In genomic region chr3:149879872-149880271, GRCh38 we compare ENCODE assay signal across 10 cellular contexts.
DNase-seq lines count a peak whose midpoint lies in the region; ATAC-seq, FAIRE-seq and TF ChIP-seq lines count a peak whose summit lies in the region.
"Had no signal": no experiment of that assay in that cellular context is flagged by ENCODE, and none has a peak within 500 bp of the region (broad histone marks: within the 10 kb centered on the region; RNA-seq: fewer than 3 reads in every experiment).

No MANE protein-coding gene starts in this region.

- no peak for ATAC-seq in HG02610 (IDR thresholded peaks at IDR 0.05; ENCODE audit: unreplicated experiment)

- H3K36me3 Mint-ChIP-seq in endothelial cell (ENCODE audit: low read depth, unreplicated experiment), result peaks cover 7% of the 10 kb centered on the region
- H3K36me3 Mint-ChIP-seq in mesothelial cell of epicardium, result peaks cover 14% of the 10 kb centered on the region

- no peak overlapping the region for H3K4me3 ChIP-seq in uterus

- DNase-seq in activated T-cell treated with anti-CD3 and anti-CD28 coated beads for 1 hour (ENCODE audit: low read depth) (peak; percentile 2), activated T-cell treated with anti-CD3 and anti-CD28 coated beads for 4 hours (no peak), HTR-8/SVneo (ENCODE audit: insufficient read length, low spot score) (peak; percentile 45), SK-MEL-5 (ENCODE audit: low read depth, low spot score) (peak; percentile 82), endothelial cell (ENCODE audit: low spot score) (peak; percentile 67), mesothelial cell of epicardium (ENCODE audit: low spot score in 2 of 2, unreplicated experiment in 2 of 2) (peak; percentile 33 to 64), uterus (peak; percentile 31 to 36)
- DNase-seq: activated naive CD8-positive, alpha-beta T cell treated with anti-CD3 and anti-CD28 coated beads, Interleukin-2, amount 10 ng/mL, durations not matched to agents 7 days and 5 days; DND-41 had no signal

- FAIRE-seq in HTR-8/SVneo (lab: Jason Lieb, UNC), result no peak

- no peak overlapping the region for H3K4me3 Mint-ChIP-seq in endothelial cell (ENCODE audit: unreplicated experiment)
- H3K4me3 Mint-ChIP-seq in mesothelial cell of epicardium, result no peak overlapping the region
- H3K4me3 Mint-ChIP-seq: activated naive CD8-positive, alpha-beta T cell treated with anti-CD3 and anti-CD28 coated beads, Interleukin-2, amount 10 ng/mL, durations not matched to agents 7 days and 5 days had no signal

- intact Hi-C loops in uterus (cut with DNase I; ENCODE audit: low total_unique reads), result no loop called here

- no peak overlapping the region for H3K27ac Mint-ChIP-seq in endothelial cell (ENCODE audit: unreplicated experiment)
- H3K27ac Mint-ChIP-seq in mesothelial cell of epicardium, result no peak overlapping the region
- H3K27ac Mint-ChIP-seq: activated naive CD8-positive, alpha-beta T cell treated with anti-CD3 and anti-CD28 coated beads, Interleukin-2, amount 10 ng/mL, durations not matched to agents 7 days and 5 days had no signal

- H3K4me1 ChIP-seq in uterus, result peaks cover 0 to 3% of the 10 kb centered on the region in 2 donors

- H3K27ac ChIP-seq in uterus, result no peak overlapping the region

- TF ChIP-seq CTCF in endothelial cell (IDR thresholded peaks at IDR 0.05; ENCODE audit: unreplicated experiment) (peak; percentile 62), mesothelial cell of epicardium (IDR thresholded peaks at IDR 0.05; ENCODE audit: unreplicated experiment) (no peak), uterus (IDR thresholded peaks at IDR 0.05) (peak; percentile 24 to 48 (median 38))

- H3K9me3 ChIP-seq in uterus, result no peaks in the 10 kb centered on the region

- H3K27me3 Mint-ChIP-seq in endothelial cell (ENCODE audit: unreplicated experiment) (no peaks in the 10 kb centered on the region), mesothelial cell of epicardium (ENCODE audit: low read depth) (no peaks in the 10 kb centered on the region)
- H3K27me3 Mint-ChIP-seq: activated naive CD8-positive, alpha-beta T cell treated with anti-CD3 and anti-CD28 coated beads, Interleukin-2, amount 10 ng/mL, durations not matched to agents 7 days and 5 days had no signal

- peaks cover 12% of the 10 kb centered on the region for H3K4me1 Mint-ChIP-seq in endothelial cell (ENCODE audit: unreplicated experiment)
- H3K4me1 Mint-ChIP-seq in mesothelial cell of epicardium, result peaks cover 3% of the 10 kb centered on the region

- no peak for TF ChIP-seq POLR2A in uterus (IDR thresholded peaks at IDR 0.05)

- no peaks in the 10 kb centered on the region for H3K27me3 ChIP-seq in uterus

- in situ Hi-C loops in SK-MEL-5 (cut with HindIII; ENCODE audit: low pct_unique_long_range_greater_than_20kb, low sequenced_read_pairs), result no loop called here

- no peaks in the 10 kb centered on the region for H3K9me3 Mint-ChIP-seq in endothelial cell (ENCODE audit: unreplicated experiment)
- peaks cover 17% of the 10 kb centered on the region for H3K9me3 Mint-ChIP-seq in mesothelial cell of epicardium

- H3K36me3 ChIP-seq in uterus, result no peaks in the 10 kb centered on the region
